ENCODE assay signal across 8 cellular contexts in genomic region chr5:131264453-131265200, GRCh38. TPM values are rescaled to one million over a fixed set of nuclear protein-coding genes. Genes with fewer than 3 reads are reported as not detected.
DNase-seq lines count a peak whose midpoint lies in the region; ATAC-seq and TF ChIP-seq lines count a peak whose summit lies in the region.

No MANE protein-coding gene starts in this region.

- ATAC-seq in CD4-positive, CD25-positive, alpha-beta regulatory T cell (ENCODE audit: low read depth in 2 of 2), result no peak
- ATAC-seq in GM21423 (IDR thresholded peaks at IDR 0.05; ENCODE audit: unreplicated experiment), result peak; percentile 2
- peak; percentile 24 for ATAC-seq in activated T-helper 17 cell treated with anti-CD3 and anti-CD28 coated beads, Interleukin-2, amount 50 U/mL, for 72 hours (replicated peaks)
- no peak for ATAC-seq in GM19463 (IDR thresholded peaks at IDR 0.05; ENCODE audit: unreplicated experiment)

- peaks cover 11% of the 10 kb centered on the region for H3K36me3 ChIP-seq in CD4-positive, CD25-positive, alpha-beta regulatory T cell (ENCODE audit: control insufficient read depth, insufficient read depth, low read length)
- no peaks in the 10 kb centered on the region for H3K36me3 ChIP-seq in neutrophil

- peaks cover 53% of the 10 kb centered on the region for H3K4me1 ChIP-seq in CD4-positive, CD25-positive, alpha-beta regulatory T cell (ENCODE audit: control insufficient read depth, insufficient read depth, low read length, poor library complexity, severe bottlenecking)
- H3K4me1 ChIP-seq in neutrophil (ENCODE audit: control insufficient read depth in 1 of 2, insufficient read depth in 1 of 2, low read depth in 1 of 2, low read length in 1 of 2), result peaks cover 58 to 72% of the 10 kb centered on the region in 2 experiments

- H3K9me3 Mint-ChIP-seq in CD4-positive, CD25-positive, alpha-beta regulatory T cell, result no peaks in the 10 kb centered on the region
- H3K9me3 Mint-ChIP-seq in activated T-helper 17 cell treated with anti-CD3 and anti-CD28 coated beads, Interleukin-2, amount 50 U/mL, for 72 hours, result no peaks in the 10 kb centered on the region

- peak; percentile 31 to 77 (median 48) for DNase-seq in CD4-positive, CD25-positive, alpha-beta regulatory T cell
- DNase-seq in NCI-H146 (lab: John Stamatoyannopoulos, UW) (peak; percentile 66), fibroblast of villous mesenchyme (ENCODE audit: low read depth) (peak; percentile 43), globus pallidus (ENCODE audit: low spot score) (no peak)

- H3K9me3 ChIP-seq in CD4-positive, CD25-positive, alpha-beta regulatory T cell (ENCODE audit: control insufficient read depth in 2 of 2, low read length in 2 of 2), result no peaks in the 10 kb centered on the region
- H3K9me3 ChIP-seq in neutrophil, result no peaks in the 10 kb centered on the region

- peaks cover 4% of the 10 kb centered on the region for H3K36me3 Mint-ChIP-seq in CD4-positive, CD25-positive, alpha-beta regulatory T cell
- peaks cover 73% of the 10 kb centered on the region for H3K36me3 Mint-ChIP-seq in activated T-helper 17 cell treated with anti-CD3 and anti-CD28 coated beads, Interleukin-2, amount 50 U/mL, for 72 hours (ENCODE audit: low read depth)

- peak overlapping the region; percentile 91 to 99 (median 94) for H3K4me3 Mint-ChIP-seq in CD4-positive, CD25-positive, alpha-beta regulatory T cell
- peak overlapping the region; percentile 83 for H3K4me3 Mint-ChIP-seq in activated T-helper 17 cell treated with anti-CD3 and anti-CD28 coated beads, Interleukin-2, amount 50 U/mL, for 72 hours

- peak overlapping the region; percentile 94 for H3K27ac ChIP-seq in CD4-positive, CD25-positive, alpha-beta regulatory T cell (ENCODE audit: insufficient read depth, low read length, poor library complexity, severe bottlenecking)
- H3K27ac ChIP-seq in neutrophil, result peak overlapping the region; percentile 97

- H3K4me1 Mint-ChIP-seq in CD4-positive, CD25-positive, alpha-beta regulatory T cell, result peaks cover 20 to 60% (median 33%) of the 10 kb centered on the region in 4 donors
- H3K4me1 Mint-ChIP-seq in activated T-helper 17 cell treated with anti-CD3 and anti-CD28 coated beads, Interleukin-2, amount 50 U/mL, for 72 hours, result peaks cover 15% of the 10 kb centered on the region

- peaks cover 4% of the 10 kb centered on the region for H3K27me3 Mint-ChIP-seq in CD4-positive, CD25-positive, alpha-beta regulatory T cell
- H3K27me3 Mint-ChIP-seq in activated T-helper 17 cell treated with anti-CD3 and anti-CD28 coated beads, Interleukin-2, amount 50 U/mL, for 72 hours, result no peaks in the 10 kb centered on the region

- TF ChIP-seq CTCF in fibroblast of villous mesenchyme (IDR thresholded peaks at IDR 0.05; ENCODE audit: insufficient read depth, low read depth, low read length), result no peak
- TF ChIP-seq CTCF in neutrophil (IDR thresholded peaks at IDR 0.05), result no peak

- H3K27me3 ChIP-seq in CD4-positive, CD25-positive, alpha-beta regulatory T cell (ENCODE audit: control insufficient read depth, insufficient read depth, low read length), result no peaks in the 10 kb centered on the region
- H3K27me3 ChIP-seq in neutrophil, result no peaks in the 10 kb centered on the region

- H3K27ac Mint-ChIP-seq in CD4-positive, CD25-positive, alpha-beta regulatory T cell, result peak overlapping the region; percentile 60 to 93 (median 84)
- H3K27ac Mint-ChIP-seq in activated T-helper 17 cell treated with anti-CD3 and anti-CD28 coated beads, Interleukin-2, amount 50 U/mL, for 72 hours, result peak overlapping the region; percentile 90

- H3K4me3 ChIP-seq in CD4-positive, CD25-positive, alpha-beta regulatory T cell (ENCODE audit: low read depth, low read length), result peak overlapping the region; percentile 100
- H3K4me3 ChIP-seq in fibroblast of villous mesenchyme (ENCODE audit: low read depth, low read length) (peak overlapping the region; percentile 85), neutrophil (ENCODE audit: low read depth in 1 of 2, low read length in 1 of 2) (peak overlapping the region; percentile 95 to 99)

RNA-seq across cellular contexts. Expression of gene CDC42SE2, which starts 0.8 kb away (rescaled TPM):
- total RNA-seq in CD4-positive, CD25-positive, alpha-beta regulatory T cell, result 241 TPM
- polyA plus RNA-seq in CD4-positive, CD25-positive, alpha-beta regulatory T cell, result 100 to 1,000 TPM; 351 to 429 (median 379) TPM
- total RNA-seq in activated T-helper 17 cell treated with anti-CD3 and anti-CD28 coated beads, Interleukin-2, amount 50 U/mL, for 72 hours, result 100 to 1,000 TPM; 107 to 110 TPM
- 25.1 and 33.2 TPM in 2 replicates for total RNA-seq in fibroblast of villous mesenchyme

Comparison
In these comparisons a context has a peak if more than half of its experiments do, and no peak if none do; other contexts are left out.
1. ATAC-seq: peak in GM21423 (single experiment) and activated T-helper 17 cell treated with anti-CD3 and anti-CD28 coated beads, Interleukin-2, amount 50 U/mL, for 72 hours (single experiment); none in CD4-positive, CD25-positive, alpha-beta regulatory T cell (0 of 2) and GM19463 (single experiment).
2. Peak in every context shown above with its lines, with median percentiles within 50 percentile points of each other: H3K4me3 ChIP-seq.